7 cellular contexts compared by ENCODE assay signal in genomic region chr14:103188691-103189480, GRCh38.
DNase-seq lines count a peak whose midpoint lies in the region; ATAC-seq, FAIRE-seq and TF ChIP-seq lines count a peak whose summit lies in the region.

No MANE protein-coding gene starts in this region.

- no peak overlapping the region for H3K9ac ChIP-seq in keratinocyte (ENCODE audit: control insufficient read depth, extremely low read depth, insufficient read depth, low read length)

- peak; percentile 16 for TF ChIP-seq CTCF in astrocyte of the cerebellum (IDR thresholded peaks at IDR 0.05; ENCODE audit: low read depth, low read length, missing control alignments)
- TF ChIP-seq CTCF in keratinocyte (optimal IDR thresholded peaks at IDR 0.05 in 1 of 3, IDR thresholded peaks at IDR 0.05 in 1 of 3, conservative IDR thresholded peaks at IDR 0.05 in 1 of 3; ENCODE audit: extremely low read depth in 1 of 3, insufficient read depth in 2 of 3, low read length in 3 of 3) = no peak

- dilution Hi-C loops in keratinocyte (cut with MboI; ENCODE audit: extremely low pct_ligation_motif_present, low sequenced_read_pairs) = no loop called here

- H3K4me3 ChIP-seq in astrocyte of the cerebellum (ENCODE audit: low read depth, low read length) = peak overlapping the region; percentile 19
- H3K4me3 ChIP-seq in keratinocyte (ENCODE audit: control insufficient read depth in 2 of 3, extremely low read depth in 1 of 3, insufficient read depth in 2 of 3, low read depth in 1 of 3, low read length in 3 of 3) = peak overlapping the region in 2 of 3 experiments; percentile 8 to 22

- ATAC-seq in HG03342 (IDR thresholded peaks at IDR 0.05; ENCODE audit: unreplicated experiment) = no peak

- H3K27ac ChIP-seq in keratinocyte (ENCODE audit: control insufficient read depth, insufficient read depth, low read length) = no peak overlapping the region

- peaks cover 12% of the 10 kb centered on the region for H3K4me1 ChIP-seq in keratinocyte (ENCODE audit: control insufficient read depth, extremely low read depth, insufficient read depth, low read length)

- H3K4me2 ChIP-seq in keratinocyte (ENCODE audit: control insufficient read depth, extremely low read depth, insufficient read depth, low read depth, low read length) = peak overlapping the region; percentile 35

- H3K36me3 ChIP-seq in keratinocyte (ENCODE audit: control insufficient read depth in 2 of 2, extremely low read depth in 1 of 2, insufficient read depth in 2 of 2, low read length in 2 of 2) = no peaks in the 10 kb centered on the region

- H3K27me3 ChIP-seq in keratinocyte (ENCODE audit: control insufficient read depth, extremely low read depth, insufficient read depth, low read length) = peaks cover 42% of the 10 kb centered on the region

- no peak overlapping the region for H2AFZ ChIP-seq in keratinocyte (ENCODE audit: control insufficient read depth, low read length)

- H3K9me1 ChIP-seq in keratinocyte (ENCODE audit: control insufficient read depth, extremely low read depth, insufficient read depth, low read length) = no peaks in the 10 kb centered on the region

- DNase-seq in KBM-7 (peak; percentile 30), astrocyte of the cerebellum (ENCODE audit: low read depth) (no peak), keratinocyte (ENCODE audit: low read depth, low spot score) (no peak), DMS79 treated with DMSO at 0.1 percent for 48 hours (lab: John Stamatoyannopoulos, UW) (no peak), GM19239 (ENCODE audit: insufficient read length, low spot score) (no peak)
- DNase-seq in stimulated activated CD8-positive, alpha-beta memory T cell treated with anti-CD3 and anti-CD28 coated beads, Interleukin-4, amount 100 ng/mL, for 24 hours (ENCODE audit: low read depth) = peak; percentile 5

- no peaks in the 10 kb centered on the region for H3K79me2 ChIP-seq in keratinocyte (ENCODE audit: control insufficient read depth, insufficient read depth, low read length)

- FAIRE-seq in keratinocyte (lab: Jason Lieb, UNC) (no peak), GM19239 (lab: Jason Lieb, UNC) (no peak)

- in situ Hi-C loops in KBM-7 (cut with MboI; ENCODE audit: low pct_unique_long_range_greater_than_20kb, low sequenced_read_pairs) (no loop called here), astrocyte of the cerebellum (cut with HindIII; ENCODE audit: low sequenced_read_pairs) (no loop called here)

- no peaks in the 10 kb centered on the region for H3K9me3 ChIP-seq in keratinocyte (ENCODE audit: control insufficient read depth, low read depth, low read length)

- H4K20me1 ChIP-seq in keratinocyte (ENCODE audit: control insufficient read depth, extremely low read depth, insufficient read depth, low read length) = no peaks in the 10 kb centered on the region

Comparison
In these comparisons a context has a peak if more than half of its experiments do, and no peak if none do; other contexts are left out.
1. DNase-seq: peak in KBM-7 (single experiment) and stimulated activated CD8-positive, alpha-beta memory T cell treated with anti-CD3 and anti-CD28 coated beads, Interleukin-4, amount 100 ng/mL, for 24 hours (single experiment); none in astrocyte of the cerebellum (single experiment), keratinocyte (single experiment), DMS79 treated with DMSO at 0.1 percent for 48 hours (single experiment) and GM19239 (single experiment).